In the genomic region with DNA sequence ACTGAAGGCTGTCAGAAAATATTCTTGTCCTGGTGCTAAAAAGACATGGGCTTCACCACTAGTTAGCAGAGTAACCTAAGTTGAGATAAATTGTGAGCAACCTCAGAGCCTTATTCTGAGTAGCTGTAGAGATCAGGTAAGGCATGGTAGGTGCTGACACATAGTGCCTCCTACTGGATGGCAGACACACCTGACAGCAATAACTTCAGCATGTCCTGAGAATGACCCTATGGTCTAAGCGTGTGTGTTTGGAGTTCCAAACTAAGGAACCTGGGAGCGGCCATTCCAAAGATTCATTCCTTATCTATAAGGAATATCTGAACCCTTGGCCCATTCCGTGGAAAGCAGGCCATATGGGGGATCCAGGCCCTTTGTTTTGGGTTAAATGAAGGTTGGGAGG, we compare ENCODE assay signal across 14 cellular contexts. TPM values are rescaled to one million over a fixed set of nuclear protein-coding genes. Genes with fewer than 3 reads are reported as not detected.
DNase-seq lines count a peak whose midpoint lies in the region; ATAC-seq, FAIRE-seq and TF ChIP-seq lines count a peak whose summit lies in the region.
"Had no signal": no experiment of that assay in that cellular context is flagged by ENCODE, and none has a peak within 500 bp of the region (broad histone marks: within the 10 kb centered on the region; RNA-seq: fewer than 3 reads in every experiment).

No MANE protein-coding gene starts in this region.

- no peaks in the 10 kb centered on the region for H3K79me2 ChIP-seq in MM.1S (ENCODE audit: low read length)

- peaks cover 25% of the 10 kb centered on the region for H3K4me1 ChIP-seq in MM.1S (ENCODE audit: low read length)
- H3K4me1 ChIP-seq: uterus had no signal

- TF ChIP-seq CTCF in MM.1S (IDR thresholded peaks at IDR 0.05; ENCODE audit: low read length) (peak; percentile 10; the same call in 1 of the 2 replicates), bronchial epithelial cell (IDR thresholded peaks at IDR 0.05; ENCODE audit: insufficient read depth, low read length, severe bottlenecking) (peak; percentile 35)

- H4K20me1 ChIP-seq in MM.1S (ENCODE audit: insufficient read depth, low read length) = no peaks in the 10 kb centered on the region

- H3K4me3 ChIP-seq in MM.1S (ENCODE audit: low read length) (no peak overlapping the region), bronchial epithelial cell (ENCODE audit: low read depth, low read length) (no peak overlapping the region)
- H3K4me3 ChIP-seq: lung, MG63, uterus had no signal

- DNase-seq in activated naive CD4-positive, alpha-beta T cell treated with Interleukin-2 at 50 U/mL for 16 hours = no peak
- no peak for DNase-seq in MM.1S
- DNase-seq in bronchial epithelial cell (ENCODE audit: low read depth) = no peak
- no peak for DNase-seq in NCI-H187 treated with DMSO at 0.1 percent for 48 hours (lab: John Stamatoyannopoulos, UW)
- DNase-seq: CD8-positive, alpha-beta memory T cell; MG63; right cardiac atrium; uterus had no signal

- H3K27me3 ChIP-seq in MM.1S (replicated peaks; ENCODE audit: insufficient read depth, low read length) (no peaks in the 10 kb centered on the region), bronchial epithelial cell (ENCODE audit: control insufficient read depth, insufficient read depth, low read length) (no peaks in the 10 kb centered on the region)
- H3K27me3 ChIP-seq: MG63, uterus had no signal

- peaks cover 60% of the 10 kb centered on the region for H3K4me1 Mint-ChIP-seq in activated naive CD4-positive, alpha-beta T cell treated with anti-CD3 and anti-CD28 coated beads, Interleukin-2, amount 50 U/mL, for 24 hours
- peaks cover 47% of the 10 kb centered on the region for H3K4me1 Mint-ChIP-seq in stimulated activated memory B cell treated with anti-CD40 and anti-IgM and Interleukin-4, amounts not matched to agents 10 μg/mL and 1 μg/mL and 100 μg/mL, for 72 hours

- H3K9me3 ChIP-seq in MM.1S (replicated peaks; ENCODE audit: insufficient read depth, low read length) = no peaks in the 10 kb centered on the region
- H3K9me3 ChIP-seq: MG63, uterus had no signal

- H3K27ac ChIP-seq in MM.1S (ENCODE audit: low read length) = no peak overlapping the region
- H3K27ac ChIP-seq: uterus had no signal

- no peak overlapping the region for H3K4me3 Mint-ChIP-seq in activated naive CD4-positive, alpha-beta T cell treated with anti-CD3 and anti-CD28 coated beads, Interleukin-2, amount 50 U/mL, for 24 hours
- no peak overlapping the region for H3K4me3 Mint-ChIP-seq in stimulated activated memory B cell treated with anti-CD40 and anti-IgM and Interleukin-4, amounts not matched to agents 10 μg/mL and 1 μg/mL and 100 μg/mL, for 72 hours

- ATAC-seq in stimulated activated memory B cell treated with anti-CD40 and anti-IgM and Interleukin-4, amounts not matched to agents 10 μg/mL and 1 μg/mL and 100 μg/mL, for 72 hours = no peak
- ATAC-seq in HG02852 (IDR thresholded peaks at IDR 0.05; ENCODE audit: unreplicated experiment) = no peak
- ATAC-seq in HG03108 (IDR thresholded peaks at IDR 0.05; ENCODE audit: unreplicated experiment) = no peak
- ATAC-seq: right cardiac atrium had no signal

- peak overlapping the region; percentile 87 for H3K27ac Mint-ChIP-seq in activated naive CD4-positive, alpha-beta T cell treated with anti-CD3 and anti-CD28 coated beads, Interleukin-2, amount 50 U/mL, for 24 hours
- peak overlapping the region; percentile 99 for H3K27ac Mint-ChIP-seq in stimulated activated memory B cell treated with anti-CD40 and anti-IgM and Interleukin-4, amounts not matched to agents 10 μg/mL and 1 μg/mL and 100 μg/mL, for 72 hours

- no peak overlapping the region for H3K4me2 ChIP-seq in MM.1S (ENCODE audit: low read depth, low read length)

- no peaks in the 10 kb centered on the region for H3K36me3 ChIP-seq in MM.1S (replicated peaks; ENCODE audit: insufficient read depth, low read length)
- no peaks in the 10 kb centered on the region for H3K36me3 ChIP-seq in bronchial epithelial cell (ENCODE audit: control insufficient read depth, insufficient read depth, low read length)
- H3K36me3 ChIP-seq: MG63, uterus had no signal

- no peak overlapping the region for H2AFZ ChIP-seq in MM.1S (ENCODE audit: low read length)

- no peak for FAIRE-seq in bronchial epithelial cell (lab: Jason Lieb, UNC)
- FAIRE-seq: frontal cortex had no signal

- no peak overlapping the region for H3K9ac ChIP-seq in MM.1S (ENCODE audit: low read length)

- no peaks in the 10 kb centered on the region for H3K9me2 ChIP-seq in MM.1S (replicated peaks; ENCODE audit: insufficient read depth, low read length)

- no peaks in the 10 kb centered on the region for H3K36me3 Mint-ChIP-seq in activated naive CD4-positive, alpha-beta T cell treated with anti-CD3 and anti-CD28 coated beads, Interleukin-2, amount 50 U/mL, for 24 hours
- H3K36me3 Mint-ChIP-seq in stimulated activated memory B cell treated with anti-CD40 and anti-IgM and Interleukin-4, amounts not matched to agents 10 μg/mL and 1 μg/mL and 100 μg/mL, for 72 hours = no peaks in the 10 kb centered on the region
- H3K36me3 Mint-ChIP-seq: CD8-positive, alpha-beta memory T cell had no signal

- no peaks in the 10 kb centered on the region for H3K27me3 Mint-ChIP-seq in activated naive CD4-positive, alpha-beta T cell treated with anti-CD3 and anti-CD28 coated beads, Interleukin-2, amount 50 U/mL, for 24 hours
- no peaks in the 10 kb centered on the region for H3K27me3 Mint-ChIP-seq in stimulated activated memory B cell treated with anti-CD40 and anti-IgM and Interleukin-4, amounts not matched to agents 10 μg/mL and 1 μg/mL and 100 μg/mL, for 72 hours

- peaks cover 4% of the 10 kb centered on the region for H3K9me3 Mint-ChIP-seq in activated naive CD4-positive, alpha-beta T cell treated with anti-CD3 and anti-CD28 coated beads, Interleukin-2, amount 50 U/mL, for 24 hours
- H3K9me3 Mint-ChIP-seq in stimulated activated memory B cell treated with anti-CD40 and anti-IgM and Interleukin-4, amounts not matched to agents 10 μg/mL and 1 μg/mL and 100 μg/mL, for 72 hours = no peaks in the 10 kb centered on the region
- H3K9me3 Mint-ChIP-seq: CD8-positive, alpha-beta memory T cell had no signal

- 0 out of 2 replicates have a peak, but pooled peaks cover 6% of the 10 kb centered on the region for H3F3A ChIP-seq in MM.1S (ENCODE audit: insufficient read depth, low read length)

RNA-seq across cellular contexts. Expression of gene SLC28A3, which starts 46.0 kb away (rescaled TPM):
- 0.53 and 15.0 TPM in 2 replicates for total RNA-seq in bronchial epithelial cell
- total RNA-seq: frontal cortex had no signal
